22 cellular contexts compared by ENCODE assay signal in genomic region chr6:4510906-4511625, GRCh38.
"Had no signal": no experiment of that assay in that cellular context is flagged by ENCODE, and none has a peak within 500 bp of the region (broad histone marks: within the 10 kb centered on the region; RNA-seq: fewer than 3 reads in every experiment).

No MANE protein-coding gene starts in this region.

- H3K27me3 ChIP-seq: adrenal gland had no signal

- H3K4me3 ChIP-seq: adrenal gland had no signal

- H3K27ac ChIP-seq: adrenal gland, VCaP had no signal

- H3K4me3 Mint-ChIP-seq: activated CD4-positive, alpha-beta memory T cell treated with anti-CD3 and anti-CD28 coated beads for 36 hours; activated CD4-positive, alpha-beta T cell treated with anti-CD3 and anti-CD28 coated beads, Interleukin-2, amount 10 ng/mL, durations not matched to agents 7 days and 5 days; activated naive CD4-positive, alpha-beta T cell treated with anti-CD3 and anti-CD28 coated beads, Interleukin-2, amount 10 ng/mL, durations not matched to agents 7 days and 5 days; activated naive CD8-positive, alpha-beta T cell treated with anti-CD3 and anti-CD28 coated beads, Interleukin-2, amount 10 ng/mL, durations not matched to agents 7 days and 5 days; activated T-helper 17 cell treated with anti-CD3 and anti-CD28 coated beads, Interleukin-2, amount 50 U/mL, for 72 hours; T-cell had no signal

- H3K27ac Mint-ChIP-seq: activated CD4-positive, alpha-beta memory T cell treated with anti-CD3 and anti-CD28 coated beads for 36 hours; activated CD4-positive, alpha-beta T cell treated with anti-CD3 and anti-CD28 coated beads, Interleukin-2, amount 10 ng/mL, durations not matched to agents 7 days and 5 days; activated naive CD4-positive, alpha-beta T cell treated with anti-CD3 and anti-CD28 coated beads, Interleukin-2, amount 10 ng/mL, durations not matched to agents 7 days and 5 days; activated naive CD8-positive, alpha-beta T cell treated with anti-CD3 and anti-CD28 coated beads, Interleukin-2, amount 10 ng/mL, durations not matched to agents 7 days and 5 days; activated T-helper 17 cell treated with anti-CD3 and anti-CD28 coated beads, Interleukin-2, amount 50 U/mL, for 72 hours; T-cell had no signal

- H3K36me3 ChIP-seq: adrenal gland had no signal

- ATAC-seq: activated T-helper 17 cell treated with anti-CD3 and anti-CD28 coated beads, Interleukin-2, amount 50 U/mL, for 72 hours; PC-3 had no signal

- H3K36me3 Mint-ChIP-seq: activated CD4-positive, alpha-beta memory T cell treated with anti-CD3 and anti-CD28 coated beads for 36 hours; activated naive CD4-positive, alpha-beta T cell treated with anti-CD3 and anti-CD28 coated beads, Interleukin-2, amount 10 ng/mL, durations not matched to agents 7 days and 5 days; activated naive CD8-positive, alpha-beta T cell treated with anti-CD3 and anti-CD28 coated beads, Interleukin-2, amount 10 ng/mL, durations not matched to agents 7 days and 5 days; T-cell had no signal

- H3K4me1 Mint-ChIP-seq: activated CD4-positive, alpha-beta T cell treated with anti-CD3 and anti-CD28 coated beads, Interleukin-2, amount 10 ng/mL, durations not matched to agents 7 days and 5 days; activated naive CD4-positive, alpha-beta T cell treated with anti-CD3 and anti-CD28 coated beads, Interleukin-2, amount 10 ng/mL, durations not matched to agents 7 days and 5 days; activated naive CD8-positive, alpha-beta T cell treated with anti-CD3 and anti-CD28 coated beads, Interleukin-2, amount 10 ng/mL, durations not matched to agents 7 days and 5 days; activated T-helper 17 cell treated with anti-CD3 and anti-CD28 coated beads, Interleukin-2, amount 50 U/mL, for 72 hours; T-cell had no signal

- H3K9me3 ChIP-seq: adrenal gland had no signal

- H3K4me1 ChIP-seq: adrenal gland had no signal

- DNase-seq: activated CD4-positive, alpha-beta memory T cell treated with anti-CD3 and anti-CD28 coated beads for 36 hours; activated CD4-positive, alpha-beta T cell treated with anti-CD3 and anti-CD28 coated beads, Interleukin-2, amount 10 ng/mL, durations not matched to agents 7 days and 5 days; activated CD4-positive, CD25-positive, alpha-beta regulatory T cell; activated CD8-positive, alpha-beta memory T cell treated with anti-CD3 and anti-CD28 coated beads for 24 hours; activated gamma-delta T cell; activated naive CD4-positive, alpha-beta T cell treated with anti-CD3 and anti-CD28 coated beads, Interleukin-2, amount 10 ng/mL, durations not matched to agents 7 days and 5 days; activated naive CD8-positive, alpha-beta T cell treated with anti-CD3 and anti-CD28 coated beads, Interleukin-2, amount 10 ng/mL, durations not matched to agents 7 days and 5 days; activated T-cell treated with anti-CD3 and anti-CD28 coated beads, Interleukin-2, amount 50 U/mL, for 48 hours; adrenal gland; MM.1S; NCI-H1105 treated with DMSO at 0.1 percent for 48 hours; NCI-H146; NCI-H187 treated with DMSO at 0.1 percent for 48 hours; NCI-H2081 treated with DMSO at 0.1 percent for 48 hours; NCI-H446 treated with DMSO at 0.1 percent for 48 hours; NCI-H524 treated with DMSO at 0.1 percent for 48 hours; NCI-H748 treated with DMSO at 0.1 percent for 48 hours; PC-3; SHP77 treated with DMSO at 0.1 percent for 48 hours had no signal
